19 cellular contexts compared by ENCODE assay signal in the genomic region with DNA sequence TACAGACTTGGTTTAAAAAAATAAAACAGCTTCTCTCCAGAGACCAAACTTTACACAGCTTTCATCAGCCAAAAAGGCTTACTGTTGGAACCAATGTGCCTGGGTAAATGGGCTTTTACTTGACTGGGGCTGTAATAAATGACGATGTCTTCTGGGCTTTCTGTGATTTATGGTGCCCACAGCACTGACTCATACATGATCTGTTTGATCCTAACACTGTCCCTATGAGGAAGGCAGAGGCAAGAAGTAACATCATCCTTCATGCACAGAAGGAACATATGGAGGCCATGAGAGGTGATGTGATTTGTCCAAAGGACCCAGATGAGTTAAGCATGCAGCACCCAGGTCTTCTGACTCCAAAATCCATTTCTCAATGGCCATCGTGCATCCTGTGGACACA.
DNase-seq lines count a peak whose midpoint lies in the region; ATAC-seq and TF ChIP-seq lines count a peak whose summit lies in the region.
"Had no signal": no experiment of that assay in that cellular context is flagged by ENCODE, and none has a peak within 500 bp of the region (broad histone marks: within the 10 kb centered on the region; RNA-seq: fewer than 3 reads in every experiment).

No MANE protein-coding gene starts in this region.

- H3K4me1 ChIP-seq in HEK293 (ENCODE audit: control insufficient read depth, insufficient read depth, low read length), result no peaks in the 10 kb centered on the region
- H3K4me1 ChIP-seq: A549, HAP-1 had no signal

- ATAC-seq in effector memory CD8-positive, alpha-beta T cell (replicated peaks), result no peak
- ATAC-seq: A549, K562, Panc1 had no signal

- no peaks in the 10 kb centered on the region for H3K9me3 ChIP-seq in HEK293 (ENCODE audit: control insufficient read depth, insufficient read depth, low read depth, low read length)
- H3K9me3 ChIP-seq: A549, HAP-1 had no signal

- no peak overlapping the region for H3K27ac Mint-ChIP-seq in effector memory CD8-positive, alpha-beta T cell
- H3K27ac Mint-ChIP-seq: CD14-positive monocyte had no signal

- peaks cover 6 to 8% of the 10 kb centered on the region in 2 donors for H3K4me1 Mint-ChIP-seq in effector memory CD8-positive, alpha-beta T cell (ENCODE audit: low read depth in 2 of 2)
- H3K4me1 Mint-ChIP-seq: CD14-positive monocyte had no signal

- H3K36me3 ChIP-seq in HEK293 (ENCODE audit: control insufficient read depth in 2 of 2, insufficient read depth in 1 of 2, low read length in 2 of 2), result peaks cover 0 to 12% of the 10 kb centered on the region in 2 experiments; a peak in 2 of 3 replicates

- no peaks in the 10 kb centered on the region for H3K27me3 Mint-ChIP-seq in effector memory CD8-positive, alpha-beta T cell

- no peak overlapping the region for H3K4me3 ChIP-seq in AG10803 (ENCODE audit: low read length)
- H3K4me3 ChIP-seq in HEK293 (ENCODE audit: low read depth, low read length), result no peak overlapping the region
- H3K4me3 ChIP-seq: A549, HAP-1, K562 had no signal

- CTCF ChIA-PET in HEK293 (lab: Yijun Ruan, JAX), result interaction anchor here (0.6 kb wide), 2 partner anchors 128 to 276 kb away, joined by 3 read pairs; no protein-coding TSS in a partner anchor

- H3K4me3 Mint-ChIP-seq in effector memory CD8-positive, alpha-beta T cell, result no peak overlapping the region
- H3K4me3 Mint-ChIP-seq: CD14-positive monocyte had no signal

- TF ChIP-seq CTCF in AG10803 (conservative IDR thresholded peaks at IDR 0.05; ENCODE audit: low read length) (no peak), HEK293 (tag by site-specific recombination; IDR thresholded peaks at IDR 0.05) (no peak)

- DNase-seq in AG10803 (ENCODE audit: low read depth) (peak; percentile 24), SW480 (ENCODE audit: low spot score) (peak; percentile 29), renal cortical epithelial cell (ENCODE audit: low read depth) (peak; percentile 13), NCI-H2029 (lab: John Stamatoyannopoulos, UW) (no peak), ecto neural progenitor cell (ENCODE audit: low spot score) (no peak)
- DNase-seq in effector memory CD8-positive, alpha-beta T cell, result no peak
- DNase-seq: DMS 273 treated with DMSO at 0.1 percent for 48 hours, MV-4-11, NCI-H1436, NCI-H2081, NCI-H510A, NCI-H82, SHP77 had no signal

- peaks cover 37% of the 10 kb centered on the region for H3K36me3 Mint-ChIP-seq in effector memory CD8-positive, alpha-beta T cell (ENCODE audit: insufficient read depth)
- H3K36me3 Mint-ChIP-seq: CD14-positive monocyte had no signal

- no peaks in the 10 kb centered on the region for H3K9me3 Mint-ChIP-seq in effector memory CD8-positive, alpha-beta T cell
- H3K9me3 Mint-ChIP-seq: CD14-positive monocyte had no signal

- POLR2A ChIA-PET in HEK293 (lab: Yijun Ruan, JAX), result no interaction called here

- H3K27ac ChIP-seq in HEK293 (ENCODE audit: extremely low read depth, low read depth, low read length), result no peak overlapping the region
- H3K27ac ChIP-seq: A549 had no signal

TF ChIP-seq in HEK293, 187 proteins besides CTCF, POLR2A, EP300 and RAD21:
- no peak for TF ChIP-seq ZBTB20 (tag by site-specific recombination; IDR thresholded peaks at IDR 0.05)
- TF ChIP-seq ZNF510 (tag by site-specific recombination; IDR thresholded peaks at IDR 0.05; ENCODE audit: insufficient replicate concordance), result no peak
- TF ChIP-seq ZNF426 (tag by site-specific recombination; IDR thresholded peaks at IDR 0.05), result no peak
- no peak for TF ChIP-seq ZNF768 (tag by site-specific recombination; IDR thresholded peaks at IDR 0.05)
- TF ChIP-seq ZNF23 (tag by site-specific recombination; IDR thresholded peaks at IDR 0.05; ENCODE audit: borderline replicate concordance), result no peak
- TF ChIP-seq, protein P1, sequence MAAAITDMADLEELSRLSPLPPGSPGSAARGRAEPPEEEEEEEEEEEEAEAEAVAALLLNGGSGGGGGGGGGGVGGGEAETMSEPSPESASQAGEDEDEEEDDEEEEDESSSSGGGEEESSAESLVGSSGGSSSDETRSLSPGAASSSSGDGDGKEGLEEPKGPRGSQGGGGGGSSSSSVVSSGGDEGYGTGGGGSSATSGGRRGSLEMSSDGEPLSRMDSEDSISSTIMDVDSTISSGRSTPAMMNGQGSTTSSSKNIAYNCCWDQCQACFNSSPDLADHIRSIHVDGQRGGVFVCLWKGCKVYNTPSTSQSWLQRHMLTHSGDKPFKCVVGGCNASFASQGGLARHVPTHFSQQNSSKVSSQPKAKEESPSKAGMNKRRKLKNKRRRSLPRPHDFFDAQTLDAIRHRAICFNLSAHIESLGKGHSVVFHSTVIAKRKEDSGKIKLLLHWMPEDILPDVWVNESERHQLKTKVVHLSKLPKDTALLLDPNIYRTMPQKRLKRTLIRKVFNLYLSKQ (tag by site-specific recombination; IDR thresholded peaks at IDR 0.05; ENCODE audit: borderline replicate concordance), result no peak
- TF ChIP-seq ZNF624 (tag by site-specific recombination; IDR thresholded peaks at IDR 0.05), result no peak
- TF ChIP-seq ZNF157 (tag by site-specific recombination; IDR thresholded peaks at IDR 0.05), result 0 out of 2 replicates have a peak, but pooled peaks have one; percentile 42

Comparison
In these comparisons a context has a peak if more than half of its experiments do, and no peak if none do; other contexts are left out.
1. DNase-seq: peak in AG10803 (single experiment), SW480 (single experiment) and renal cortical epithelial cell (single experiment); none in effector memory CD8-positive, alpha-beta T cell (0 of 3), NCI-H2029 (single experiment) and ecto neural progenitor cell (single experiment).